In genomic region chr6:151461673-151462072, GRCh38 we compare ENCODE assay signal across 29 cellular contexts. TPM values are rescaled to one million over a fixed set of nuclear protein-coding genes. Genes with fewer than 3 reads are reported as not detected.
"Had no signal": no experiment of that assay in that cellular context is flagged by ENCODE, and none has a peak within 500 bp of the region (broad histone marks: within the 10 kb centered on the region; RNA-seq: fewer than 3 reads in every experiment).

No MANE protein-coding gene starts in this region.

- H3K4me3 Mint-ChIP-seq: activated CD4-positive, alpha-beta memory T cell treated with anti-CD3 and anti-CD28 coated beads, Interleukin-2, amount 10 ng/mL, durations not matched to agents 7 days and 5 days; activated CD4-positive, alpha-beta T cell treated with anti-CD3 and anti-CD28 coated beads for 36 hours; activated CD4-positive, alpha-beta T cell treated with anti-CD3 and anti-CD28 coated beads, Interleukin-2, amount 10 ng/mL, durations not matched to agents 24 days and 14 days; activated naive CD4-positive, alpha-beta T cell treated with anti-CD3 and anti-CD28 coated beads, Interleukin-2, amount 10 ng/mL, durations not matched to agents 7 days and 5 days; activated naive CD8-positive, alpha-beta T cell treated with anti-CD3 and anti-CD28 coated beads, Interleukin-2, amount 10 ng/mL, durations not matched to agents 7 days and 5 days; activated T-cell treated with anti-CD3 and anti-CD28 coated beads, Interleukin-2, amount 50 U/mL, for 24 hours; activated T-cell treated with anti-CD3 and anti-CD28 coated beads, Interleukin-2, amount 50 U/mL, for 72 hours; brain; T-cell; T-helper 1 cell treated with Interleukin-12 subunit alpha and Interleukin-12 subunit beta and Interleukin-4 antibody, amounts not matched to agents 30 μg/mL and 1 μg/mL, for 36 hours; T-helper 2 cell treated with Interferon-gamma antibody and Interleukin-4, amounts not matched to agents 5 μg/mL and 100 μg/mL, for 36 hours had no signal

- H3K9me3 ChIP-seq: ascending aorta, breast epithelium, colonic mucosa, esophagus squamous epithelium had no signal

- H3K4me1 ChIP-seq: ascending aorta, breast epithelium, colonic mucosa, esophagus squamous epithelium had no signal

- H3K27me3 ChIP-seq: ascending aorta, breast epithelium, cardiac muscle cell, colonic mucosa, esophagus squamous epithelium had no signal

- DNase-seq: activated CD4-positive, alpha-beta memory T cell treated with anti-CD3 and anti-CD28 coated beads, Interleukin-2, amount 10 ng/mL, durations not matched to agents 7 days and 5 days; activated CD4-positive, alpha-beta T cell treated with anti-CD3 and anti-CD28 coated beads for 36 hours; activated CD4-positive, alpha-beta T cell treated with anti-CD3 and anti-CD28 coated beads, Interleukin-2, amount 10 ng/mL, durations not matched to agents 24 days and 14 days; activated CD4-positive, CD25-positive, alpha-beta regulatory T cell; activated CD4-positive, CD25-positive, alpha-beta regulatory T cell treated with anti-CD3 and anti-CD28 coated beads, Interleukin-2, amount 50 U/mL, for 72 hours; activated CD8-positive, alpha-beta memory T cell treated with anti-CD3 and anti-CD28 coated beads, Interleukin-2, amount 50 U/mL, for 48 hours; activated gamma-delta T cell; activated naive CD4-positive, alpha-beta T cell; activated naive CD4-positive, alpha-beta T cell treated with anti-CD3 and anti-CD28 coated beads, Interleukin-2, amount 10 ng/mL, durations not matched to agents 7 days and 5 days; activated naive CD8-positive, alpha-beta T cell treated with anti-CD3 and anti-CD28 coated beads, Interleukin-2, amount 10 ng/mL, durations not matched to agents 7 days and 5 days; activated T-cell treated with anti-CD3 and anti-CD28 coated beads for 4 hours; activated T-cell treated with anti-CD3 and anti-CD28 coated beads, Interleukin-2, amount 50 U/mL, for 24 hours; activated T-cell treated with anti-CD3 and anti-CD28 coated beads, Interleukin-2, amount 50 U/mL, for 72 hours; central memory CD4-positive, alpha-beta T cell; cerebellar nuclear complex; colonic mucosa; effector CD8-positive, alpha-beta T cell; esophagus squamous epithelium; foreskin fibroblast; T-cell; T1000 had no signal

- H3K4me1 Mint-ChIP-seq: activated naive CD8-positive, alpha-beta T cell treated with anti-CD3 and anti-CD28 coated beads, Interleukin-2, amount 10 ng/mL, durations not matched to agents 7 days and 5 days had no signal

- H3K27ac ChIP-seq: ascending aorta, breast epithelium, cardiac muscle cell, colonic mucosa, epithelial cell of prostate, esophagus squamous epithelium had no signal

- H3K36me3 ChIP-seq: breast epithelium, colonic mucosa had no signal

- H3K27ac Mint-ChIP-seq: activated CD4-positive, alpha-beta memory T cell treated with anti-CD3 and anti-CD28 coated beads, Interleukin-2, amount 10 ng/mL, durations not matched to agents 7 days and 5 days; activated CD4-positive, alpha-beta T cell treated with anti-CD3 and anti-CD28 coated beads for 36 hours; activated CD4-positive, alpha-beta T cell treated with anti-CD3 and anti-CD28 coated beads, Interleukin-2, amount 10 ng/mL, durations not matched to agents 24 days and 14 days; activated naive CD4-positive, alpha-beta T cell treated with anti-CD3 and anti-CD28 coated beads, Interleukin-2, amount 10 ng/mL, durations not matched to agents 7 days and 5 days; activated naive CD4-positive, alpha-beta T cell treated with anti-CD3 and anti-CD28 coated beads, Interleukin-2, amount 50 U/mL, for 72 hours; activated naive CD8-positive, alpha-beta T cell treated with anti-CD3 and anti-CD28 coated beads, Interleukin-2, amount 10 ng/mL, durations not matched to agents 7 days and 5 days; activated T-cell treated with anti-CD3 and anti-CD28 coated beads, Interleukin-2, amount 50 U/mL, for 24 hours; brain; T-cell; T-helper 1 cell treated with Interleukin-12 subunit alpha and Interleukin-12 subunit beta and Interleukin-4 antibody, amounts not matched to agents 30 μg/mL and 1 μg/mL, for 36 hours; T-helper 2 cell treated with Interferon-gamma antibody and Interleukin-4, amounts not matched to agents 5 μg/mL and 100 μg/mL, for 36 hours had no signal

- H3K27me3 Mint-ChIP-seq: activated CD4-positive, alpha-beta memory T cell treated with anti-CD3 and anti-CD28 coated beads, Interleukin-2, amount 10 ng/mL, durations not matched to agents 7 days and 5 days; activated CD4-positive, alpha-beta T cell treated with anti-CD3 and anti-CD28 coated beads for 36 hours; activated CD4-positive, alpha-beta T cell treated with anti-CD3 and anti-CD28 coated beads, Interleukin-2, amount 10 ng/mL, durations not matched to agents 24 days and 14 days; activated naive CD4-positive, alpha-beta T cell treated with anti-CD3 and anti-CD28 coated beads, Interleukin-2, amount 10 ng/mL, durations not matched to agents 7 days and 5 days; activated naive CD8-positive, alpha-beta T cell treated with anti-CD3 and anti-CD28 coated beads, Interleukin-2, amount 10 ng/mL, durations not matched to agents 7 days and 5 days; activated T-cell treated with anti-CD3 and anti-CD28 coated beads, Interleukin-2, amount 50 U/mL, for 24 hours; brain; T-cell had no signal

- ATAC-seq: activated CD4-positive, alpha-beta T cell treated with anti-CD3 and anti-CD28 coated beads for 36 hours; activated naive CD4-positive, alpha-beta T cell treated with anti-CD3 and anti-CD28 coated beads, Interleukin-2, amount 50 U/mL, for 72 hours; activated T-cell treated with anti-CD3 and anti-CD28 coated beads, Interleukin-2, amount 50 U/mL, for 72 hours; T-cell had no signal

- H3K4me3 ChIP-seq: ascending aorta, breast epithelium, cardiac muscle cell, colonic mucosa, esophagus squamous epithelium had no signal

RNA-seq across cellular contexts. Expression of gene CCDC170, which starts 32.1 kb away (rescaled TPM):
- total RNA-seq: activated CD4-positive, alpha-beta memory T cell treated with anti-CD3 and anti-CD28 coated beads, Interleukin-2, amount 10 ng/mL, durations not matched to agents 7 days and 5 days; activated CD4-positive, alpha-beta T cell treated with anti-CD3 and anti-CD28 coated beads for 36 hours; activated CD4-positive, alpha-beta T cell treated with anti-CD3 and anti-CD28 coated beads, Interleukin-2, amount 10 ng/mL, durations not matched to agents 24 days and 14 days; activated naive CD4-positive, alpha-beta T cell treated with anti-CD3 and anti-CD28 coated beads, Interleukin-2, amount 50 U/mL, for 72 hours; activated naive CD8-positive, alpha-beta T cell treated with anti-CD3 and anti-CD28 coated beads, Interleukin-2, amount 10 ng/mL, durations not matched to agents 7 days and 5 days; activated T-cell treated with anti-CD3 and anti-CD28 coated beads, Interleukin-2, amount 50 U/mL, for 72 hours; ascending aorta had no signal
- polyA plus RNA-seq: cardiac muscle cell had no signal
